9 cellular contexts compared by ENCODE assay signal in the genomic region with DNA sequence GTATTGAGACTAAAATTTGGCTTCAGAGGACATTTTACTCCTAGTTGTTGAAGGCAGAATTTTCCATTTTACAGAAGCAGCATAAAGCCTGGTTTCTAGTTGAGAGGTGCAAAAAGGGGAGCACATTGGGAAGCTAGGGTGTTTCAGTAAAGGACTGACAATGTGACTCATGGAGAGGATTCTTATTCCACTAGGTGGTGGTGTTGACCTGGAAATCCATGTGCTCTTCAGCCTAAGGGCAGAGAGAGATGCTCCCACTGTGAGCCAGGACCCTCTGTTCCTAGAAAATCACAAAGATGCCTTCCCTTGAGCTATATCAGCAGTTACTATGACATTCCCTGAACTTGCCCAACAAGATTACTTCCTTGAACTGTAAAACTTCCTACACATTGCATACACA.
A peak's percentile ranks its signal among the peaks of the same experiment; 100 is the strongest.
DNase-seq lines count a peak whose midpoint lies in the region; ATAC-seq and TF ChIP-seq lines count a peak whose summit lies in the region.
"Had no signal": no experiment of that assay in that cellular context is flagged by ENCODE, and none has a peak within 500 bp of the region (broad histone marks: within the 10 kb centered on the region; RNA-seq: fewer than 3 reads in every experiment).

No MANE protein-coding gene starts in this region.

- H4K20me1 ChIP-seq in GM23248 (ENCODE audit: insufficient read depth), result no peaks in the 10 kb centered on the region

- H3K27me3 ChIP-seq in GM23248 (replicated peaks; ENCODE audit: insufficient read depth), result no peaks in the 10 kb centered on the region
- H3K27me3 ChIP-seq in NT2/D1 (ENCODE audit: insufficient read depth, insufficient read length), result no peaks in the 10 kb centered on the region
- H3K27me3 ChIP-seq: pancreas had no signal

- no peak overlapping the region for H2AFZ ChIP-seq in GM23248

- H3K9me2 ChIP-seq in GM23248 (ENCODE audit: insufficient read depth), result no peaks in the 10 kb centered on the region

- H3K4me3 ChIP-seq in AG09309 (ENCODE audit: control insufficient read depth, low read depth, low read length), result no peak overlapping the region
- no peak overlapping the region for H3K4me3 ChIP-seq in GM23248
- H3K4me3 ChIP-seq in NT2/D1 (ENCODE audit: insufficient read length, low read depth), result no peak overlapping the region
- H3K4me3 ChIP-seq: pancreas had no signal

- in situ Hi-C loops in GM23248 (cut with MboI), result loop anchor here (10.0 kb wide), 1 partner anchor 485 kb away; no protein-coding TSS in a partner anchor

- no peaks in the 10 kb centered on the region for H3F3A ChIP-seq in GM23248 (ENCODE audit: insufficient read depth)

- ATAC-seq in left ventricle myocardium superior (peak; percentile 52), HG03460 (IDR thresholded peaks at IDR 0.05; ENCODE audit: unreplicated experiment) (no peak), GM21381 (IDR thresholded peaks at IDR 0.05; ENCODE audit: unreplicated experiment) (no peak), HG03571 (IDR thresholded peaks at IDR 0.05; ENCODE audit: unreplicated experiment) (no peak), HG02763 (IDR thresholded peaks at IDR 0.05; ENCODE audit: unreplicated experiment) (no peak)

- H3K9me3 ChIP-seq in GM23248 (ENCODE audit: low read depth), result no peaks in the 10 kb centered on the region
- peaks cover 25% of the 10 kb centered on the region for H3K9me3 ChIP-seq in NT2/D1 (ENCODE audit: insufficient read depth, low read length)
- H3K9me3 ChIP-seq: pancreas had no signal

- DNase-seq in AG09309 (ENCODE audit: low read depth) (no peak), GM23248 (peak; percentile 37), NT2/D1 (ENCODE audit: low read depth, low spot score) (peak; percentile 35), left ventricle myocardium superior (no peak)
- DNase-seq: pancreas had no signal

- H3K79me2 ChIP-seq in GM23248 (ENCODE audit: insufficient read depth), result no peaks in the 10 kb centered on the region

- TF ChIP-seq CTCF in AG09309 (IDR thresholded peaks at IDR 0.05; ENCODE audit: control insufficient read depth, insufficient read depth, low read depth, low read length, missing control alignments), result peak; percentile 31

- H3K9ac ChIP-seq in GM23248, result no peak overlapping the region
- no peak overlapping the region for H3K9ac ChIP-seq in NT2/D1 (ENCODE audit: insufficient read length, low read depth)

- no peak overlapping the region for H3K4me2 ChIP-seq in GM23248 (ENCODE audit: unreplicated experiment)

- H3K27ac ChIP-seq in GM23248, result no peak overlapping the region
- H3K27ac ChIP-seq: pancreas had no signal

- intact Hi-C loops in left ventricle myocardium superior (cut with micrococcal nuclease), result loop anchor here (5.0 kb wide), 2 partner anchors 482 to 572 kb away; no protein-coding TSS in a partner anchor

- H3K4me1 ChIP-seq in GM23248 (ENCODE audit: insufficient read depth), result no peaks in the 10 kb centered on the region
- H3K4me1 ChIP-seq in NT2/D1 (ENCODE audit: insufficient read depth, insufficient read length), result no peaks in the 10 kb centered on the region

- H3K36me3 ChIP-seq in GM23248 (ENCODE audit: low read depth) (no peaks in the 10 kb centered on the region), NT2/D1 (ENCODE audit: insufficient read depth, insufficient read length, low read length) (no peaks in the 10 kb centered on the region)
- H3K36me3 ChIP-seq: pancreas had no signal

Comparison
In these comparisons a context has a peak if more than half of its experiments do, and no peak if none do; other contexts are left out.
1. DNase-seq: peak in GM23248 (single experiment) and NT2/D1 (single experiment); none in AG09309 (single experiment) and left ventricle myocardium superior (single experiment).